ENCODE assay signal across 8 cellular contexts in the genomic region with DNA sequence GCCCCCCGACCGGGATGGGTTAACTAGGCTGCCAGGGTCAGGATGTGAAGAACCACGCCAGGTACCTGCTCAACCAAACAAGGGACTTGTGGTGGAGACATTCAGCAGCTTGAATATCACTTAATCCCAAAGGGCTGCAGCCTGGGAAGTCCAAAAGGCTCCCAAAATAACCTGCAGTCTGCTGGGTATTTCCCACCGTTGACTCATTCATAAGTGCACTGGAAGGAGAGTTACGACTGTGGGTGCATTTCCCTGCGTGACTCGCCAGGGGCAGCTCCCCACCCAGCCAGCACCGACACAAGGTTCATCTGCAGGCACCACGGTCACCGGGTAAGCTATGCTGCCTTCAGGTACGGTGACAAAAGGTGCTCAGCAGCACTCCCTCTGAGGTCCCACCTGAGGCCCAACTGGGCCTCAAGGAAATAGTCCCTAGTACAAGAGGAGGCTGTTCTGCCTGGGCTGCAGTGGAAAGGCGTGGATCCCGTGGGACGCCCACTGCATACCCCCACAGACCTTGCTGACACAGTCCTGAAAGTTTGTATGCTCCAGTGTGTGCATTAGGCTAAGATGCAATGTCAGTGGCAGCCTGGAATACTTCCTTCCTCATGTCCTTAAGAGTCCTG.
DNase-seq lines count a peak whose midpoint lies in the region; ATAC-seq, FAIRE-seq and TF ChIP-seq lines count a peak whose summit lies in the region.

No MANE protein-coding gene starts in this region.

- H3K4me2 ChIP-seq in neural progenitor cell, result no peak overlapping the region

- DNase-seq in GM12892 (ENCODE audit: insufficient read length), result peak; percentile 42
- peak; percentile 17 for DNase-seq in HCEC 1CT
- peak in 8 of 34 experiments; percentile 10 to 39 (median 26) for DNase-seq in T-cell
- DNase-seq in kidney, result no peak
- DNase-seq in HUDEP-2 (lab: John Stamatoyannopoulos, UW; ENCODE audit: unreplicated experiment in 76 of 76), result no peak
- no peak for DNase-seq in neural progenitor cell (ENCODE audit: low spot score)
- no peak for DNase-seq in NCI-H69 (lab: John Stamatoyannopoulos, UW)
- DNase-seq in NCI-H2227 (lab: John Stamatoyannopoulos, UW; ENCODE audit: unreplicated experiment), result no peak

- H3K27me3 Mint-ChIP-seq in T-cell (no peaks in the 10 kb centered on the region), neural progenitor cell (ENCODE audit: insufficient read depth, low read depth) (no peaks in the 10 kb centered on the region)

- peaks cover 6% of the 10 kb centered on the region for H4K20me1 ChIP-seq in neural progenitor cell (ENCODE audit: low read depth)

- no peak overlapping the region for H2AFZ ChIP-seq in neural progenitor cell (replicated peaks)

- POLR2A ChIA-PET in T-cell (lab: Charles Lee), result no interaction called here

- H3K79me2 ChIP-seq in neural progenitor cell (ENCODE audit: low read depth), result no peaks in the 10 kb centered on the region

- H3K4me3 ChIP-seq in kidney (ENCODE audit: low read length in 2 of 2) (no peak overlapping the region), neural progenitor cell (no peak overlapping the region)

- H3K27ac ChIP-seq in kidney (ENCODE audit: low read depth in 2 of 2, low read length in 2 of 2), result no peak overlapping the region
- no peak overlapping the region for H3K27ac ChIP-seq in neural progenitor cell

- CTCF ChIA-PET in T-cell (lab: Charles Lee), result interaction anchor here in 1 of 2 donors (1.2 kb wide), 1 partner anchor 24 kb away, joined by 3 read pairs; no protein-coding TSS in a partner anchor

- peaks cover 29% of the 10 kb centered on the region for H3K36me3 Mint-ChIP-seq in T-cell
- H3K36me3 Mint-ChIP-seq in neural progenitor cell, result peaks cover 18% of the 10 kb centered on the region

- FAIRE-seq in GM12892 (lab: Jason Lieb, UNC) (peak; percentile 92), kidney (lab: Jason Lieb, UNC) (no peak)

- peaks cover 0 to 4% of the 10 kb centered on the region in 2 donors for H3K4me1 ChIP-seq in kidney (ENCODE audit: control insufficient read depth in 1 of 2, insufficient read depth in 1 of 2, low read depth in 1 of 2, low read length in 2 of 2)
- H3K4me1 ChIP-seq in neural progenitor cell, result peaks cover 2% of the 10 kb centered on the region

- H3K9ac ChIP-seq in kidney (ENCODE audit: low read length in 2 of 2) (peak overlapping the region in 1 of 2 donors; percentile 5), neural progenitor cell (no peak overlapping the region)

- H3K9me3 Mint-ChIP-seq in T-cell, result no peaks in the 10 kb centered on the region
- H3K9me3 Mint-ChIP-seq in neural progenitor cell, result no peaks in the 10 kb centered on the region

- H3K4me1 Mint-ChIP-seq in T-cell, result peaks cover 16 to 18% (median 17%) of the 10 kb centered on the region in 3 donors
- H3K4me1 Mint-ChIP-seq in neural progenitor cell, result peaks cover 16% of the 10 kb centered on the region

- H3K4me3 Mint-ChIP-seq in T-cell, result no peak overlapping the region
- H3K4me3 Mint-ChIP-seq in neural progenitor cell, result no peak overlapping the region

- intact Hi-C loops in kidney (cut with DNase I), result loop anchor here (10.0 kb wide), 1 partner anchor 477 kb away; no protein-coding TSS in a partner anchor

- peak; percentile 44 to 57 (median 47) for ATAC-seq in T-cell (replicated peaks in 1 of 4)

- H3F3A ChIP-seq in neural progenitor cell (ENCODE audit: low read depth), result no peaks in the 10 kb centered on the region

- H3K36me3 ChIP-seq in kidney (ENCODE audit: control insufficient read depth in 1 of 2, insufficient read depth in 2 of 2, low read length in 2 of 2) (peaks cover 0 to 14% of the 10 kb centered on the region in 2 donors), neural progenitor cell (no peaks in the 10 kb centered on the region)

- TF ChIP-seq POLR2A in GM12892 (IDR thresholded peaks at IDR 0.05; ENCODE audit: low read depth, low read length), result no peak

- H3K27me3 ChIP-seq in neural progenitor cell, result no peaks in the 10 kb centered on the region

- TF ChIP-seq CTCF in kidney (IDR thresholded peaks at IDR 0.05; ENCODE audit: borderline replicate concordance, extremely low read depth, insufficient read depth) (peak; percentile 17), neural progenitor cell (IDR thresholded peaks at IDR 0.05) (no peak)

- H3K27ac Mint-ChIP-seq in T-cell (peak overlapping the region; percentile 53 to 81), neural progenitor cell (no peak overlapping the region)

- H3K9me3 ChIP-seq in kidney (ENCODE audit: control insufficient read depth in 1 of 2, low read length in 2 of 2) (no peaks in the 10 kb centered on the region), neural progenitor cell (ENCODE audit: low read depth) (no peaks in the 10 kb centered on the region)

Comparison
In these comparisons a context has a peak if more than half of its experiments do, and no peak if none do; other contexts are left out.
1. DNase-seq: peak in GM12892 (single experiment) and HCEC 1CT (single experiment); none in kidney (single experiment), HUDEP-2 (0 of 76), neural progenitor cell (single experiment), NCI-H69 (single experiment) and NCI-H2227 (single experiment).